ENCODE assay signal across 8 cellular contexts in the genomic region with DNA sequence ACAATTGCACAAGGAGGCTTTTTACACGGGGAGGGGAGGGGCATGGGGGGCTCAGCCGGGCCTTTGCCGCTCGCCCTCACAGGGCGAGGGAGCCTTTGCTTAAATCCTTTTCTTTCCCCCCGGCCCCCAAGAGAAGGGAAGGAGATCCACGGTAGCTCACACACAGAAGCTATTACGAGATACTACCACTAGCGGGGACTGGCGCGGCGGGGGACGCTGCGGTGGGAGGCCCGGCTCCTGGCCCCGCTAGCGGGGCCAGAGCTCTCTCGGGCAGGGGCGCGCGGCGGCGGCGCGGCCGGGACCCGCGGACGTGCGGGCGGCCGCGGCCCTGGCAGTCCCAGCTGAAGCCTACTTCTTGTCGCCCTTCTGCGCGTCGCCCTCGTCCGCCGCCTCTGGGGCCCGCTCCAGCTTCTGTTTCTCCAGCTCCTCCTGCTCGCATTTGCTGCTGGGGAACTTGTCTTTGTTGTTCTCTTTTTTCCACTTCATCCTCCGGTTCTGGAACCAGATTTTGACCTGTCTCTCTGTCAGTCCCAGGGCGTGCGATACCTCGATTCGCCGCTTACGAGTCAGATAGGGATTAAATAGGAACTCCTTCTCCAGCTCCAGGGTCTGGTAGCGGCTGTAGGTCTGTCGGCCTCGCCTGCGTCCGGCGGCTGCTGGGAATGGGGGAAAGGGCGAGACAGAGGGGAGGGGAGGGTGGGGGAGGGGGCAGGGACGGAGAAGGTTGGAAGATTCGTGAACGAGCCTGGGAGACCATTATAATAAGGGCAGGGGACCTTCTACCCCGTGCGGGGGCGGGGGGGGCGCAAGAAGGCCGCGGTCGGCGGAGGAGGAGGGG. TPM values are rescaled to one million over a fixed set of nuclear protein-coding genes. Genes with fewer than 3 reads are reported as not detected.
A peak's percentile ranks its signal among the peaks of the same experiment; 100 is the strongest.
DNase-seq lines count a peak whose midpoint lies in the region; ATAC-seq, FAIRE-seq and TF ChIP-seq lines count a peak whose summit lies in the region.

No MANE protein-coding gene starts in this region.

- H3K4me3 ChIP-seq in A673 (ENCODE audit: low read depth, low read length, poor library complexity, severe bottlenecking), result peak overlapping the region; percentile 87
- H3K4me3 ChIP-seq in Panc1 (ENCODE audit: low read depth in 2 of 2, low read length in 2 of 2), result peak overlapping the region; percentile 68 to 71
- H3K4me3 ChIP-seq in astrocyte of the cerebellum (ENCODE audit: low read depth, low read length), result no peak overlapping the region
- peak overlapping the region in 1 of 3 donors; percentile 39 for H3K4me3 ChIP-seq in liver (ENCODE audit: low read depth in 1 of 3, low read length in 3 of 3)
- H3K4me3 ChIP-seq in testis, result peak overlapping the region; percentile 18 to 64

- TF ChIP-seq CTCF in A673 (conservative IDR thresholded peaks at IDR 0.05; ENCODE audit: low read depth, low read length), result peak; percentile 34; the same call in 1 of the 2 replicates
- TF ChIP-seq CTCF in Panc1 (IDR thresholded peaks at IDR 0.05), result no peak
- TF ChIP-seq CTCF in astrocyte of the cerebellum (IDR thresholded peaks at IDR 0.05; ENCODE audit: low read depth, low read length, missing control alignments), result peak; percentile 28
- TF ChIP-seq CTCF in liver (IDR thresholded peaks at IDR 0.05; ENCODE audit: low read depth, low read length, missing input control), result peak; percentile 6
- peak in 1 of 3 experiments; percentile 12 for TF ChIP-seq CTCF in testis (IDR thresholded peaks at IDR 0.05)

- peaks cover 30% of the 10 kb centered on the region for H3K4me1 ChIP-seq in A673 (ENCODE audit: insufficient read depth, low read length, poor library complexity, severe bottlenecking)
- H3K4me1 ChIP-seq in Panc1 (ENCODE audit: control insufficient read depth, insufficient read depth, low read length), result peaks cover 45% of the 10 kb centered on the region
- H3K4me1 ChIP-seq in liver (ENCODE audit: control insufficient read depth in 4 of 4, insufficient read depth in 4 of 4, low read length in 3 of 4), result peaks cover 0 to 26% (median 9%) of the 10 kb centered on the region in 4 donors
- peaks cover 10% of the 10 kb centered on the region for H3K4me1 ChIP-seq in testis

- BruUV-seq in A673 (replicated peaks; lab: Mats Ljungman, UMichigan) (no TSS peak), Panc1 (replicated peaks; lab: Mats Ljungman, UMichigan) (TSS peak; percentile 80)

- H3K36me3 ChIP-seq in A673 (ENCODE audit: insufficient read depth, low read length, poor library complexity, severe bottlenecking) (no peaks in the 10 kb centered on the region), Panc1 (ENCODE audit: control insufficient read depth, insufficient read depth, low read length) (no peaks in the 10 kb centered on the region; the same call in 1 of the 2 replicates), liver (ENCODE audit: control insufficient read depth in 4 of 4, insufficient read depth in 3 of 4, low read depth in 1 of 4, low read length in 3 of 4) (no peaks in the 10 kb centered on the region), testis (ENCODE audit: low read depth, missing control alignments) (no peaks in the 10 kb centered on the region)

- in situ Hi-C loops in Panc1 (cut with HindIII; ENCODE audit: low pct_unique_long_range_greater_than_20kb, low sequenced_read_pairs), result no loop called here
- in situ Hi-C loops in astrocyte of the cerebellum (cut with HindIII; ENCODE audit: low sequenced_read_pairs), result no loop called here

- CTCF ChIA-PET in A673 (lab: Charles Lee) (interaction anchor here (0.6 to 1.4 kb wide), 6 partner anchors 11 to 1477 kb away, joined by 3 to 5 read pairs (median 4); a partner anchor contains a TSS), Panc1 (lab: Charles Lee) (interaction anchor here (0.6 to 1.3 kb wide), 3 partner anchors 19 to 261 kb away, joined by 3 to 5 read pairs (median 4); a partner anchor contains a TSS)

- H3K27ac ChIP-seq in A673 (ENCODE audit: low read depth, low read length, poor library complexity, severe bottlenecking) (peak overlapping the region; percentile 96), Panc1 (ENCODE audit: low read length) (peak overlapping the region; percentile 99), liver (ENCODE audit: low read depth in 1 of 2, low read length in 2 of 2) (no peak overlapping the region), testis (no peak overlapping the region)

- H3K9me3 ChIP-seq in A673 (ENCODE audit: low read depth, low read length, poor library complexity, severe bottlenecking), result no peaks in the 10 kb centered on the region
- no peaks in the 10 kb centered on the region for H3K9me3 ChIP-seq in Panc1 (ENCODE audit: control insufficient read depth, insufficient read depth, low read depth, low read length)
- no peaks in the 10 kb centered on the region for H3K9me3 ChIP-seq in liver (ENCODE audit: control insufficient read depth in 4 of 4, low read length in 3 of 4)
- no peaks in the 10 kb centered on the region for H3K9me3 ChIP-seq in testis

- H3K27me3 ChIP-seq in A673 (replicated peaks; ENCODE audit: insufficient read depth, low read depth, low read length, poor library complexity) (no peaks in the 10 kb centered on the region), Panc1 (ENCODE audit: control insufficient read depth, insufficient read depth, low read length) (no peaks in the 10 kb centered on the region), liver (ENCODE audit: control insufficient read depth in 4 of 4, insufficient read depth in 4 of 4, low read length in 3 of 4) (peaks cover 11 to 30% (median 23%) of the 10 kb centered on the region in 4 donors), testis (peaks cover 7% of the 10 kb centered on the region)

- WGBS in liver, result 4% methylated on average over 67 of the region's 67 CpGs
- WGBS in testis, 2 donors, result 2% methylated on average over 51 to 67 of the region's 67 CpGs

- DNase-seq in A673 (ENCODE audit: low spot score), result peak; percentile 87
- DNase-seq in GM12891 (ENCODE audit: insufficient read length, low spot score), result no peak
- no peak for DNase-seq in Panc1 (ENCODE audit: low read depth, low spot score)
- no peak for DNase-seq in astrocyte of the cerebellum (ENCODE audit: low read depth)
- no peak for DNase-seq in testis
- no peak for DNase-seq in NCI-H1092 (lab: John Stamatoyannopoulos, UW)
- no peak for DNase-seq in anterior cingulate cortex (lab: John Stamatoyannopoulos, UW)

- peak; percentile 3 for ATAC-seq in Panc1

- TF ChIP-seq POLR2A in GM12891 (IDR thresholded peaks at IDR 0.05; ENCODE audit: low read depth, low read length), result no peak
- TF ChIP-seq POLR2A in testis (IDR thresholded peaks at IDR 0.05), result no peak

- no peak overlapping the region for H3K9ac ChIP-seq in liver (ENCODE audit: low read depth in 1 of 2, low read length in 2 of 2)

- POLR2A ChIA-PET in A673 (lab: Charles Lee; ENCODE audit: low non-redundant PET) (interaction anchor here (0.6 to 0.7 kb wide), 2 partner anchors 14 to 279 kb away, joined by 3 to 5 read pairs; no protein-coding TSS in a partner anchor), Panc1 (lab: Charles Lee) (interaction anchor here (0.6 to 1.1 kb wide), 5 partner anchors 12 to 66 kb away, joined by 3 to 4 read pairs (median 4); no protein-coding TSS in a partner anchor)

- peak; percentile 23 for FAIRE-seq in GM12891 (lab: Jason Lieb, UNC)

- intact Hi-C loops in A673 (cut with micrococcal nuclease; ENCODE audit: unreplicated experiment) (no loop called here), Panc1 (cut with micrococcal nuclease; ENCODE audit: unreplicated experiment) (loop anchor here (10.0 kb wide), 1 partner anchor 588 kb away; no protein-coding TSS in a partner anchor), testis (cut with DNase I; ENCODE audit: low total_unique reads) (no loop called here)

- no peak for TF ChIP-seq RAD21 in liver (IDR thresholded peaks at IDR 0.05)

TF ChIP-seq in GM12891, 5 proteins besides CTCF, POLR2A, EP300 and RAD21 (continues in another document):
- TF ChIP-seq PAX5 (IDR thresholded peaks at IDR 0.05; ENCODE audit: insufficient read depth, low read length, severe bottlenecking) (no peak), SPI1 (IDR thresholded peaks at IDR 0.05; ENCODE audit: low read depth, low read length) (no peak), TAF1 (IDR thresholded peaks at IDR 0.05; ENCODE audit: low read depth, low read length) (no peak)

TF ChIP-seq in liver, 16 proteins besides CTCF, POLR2A, EP300 and RAD21 (continues in another document):
- no peak for TF ChIP-seq JUND (IDR thresholded peaks at IDR 0.05)

RNA-seq across cellular contexts. Expression of a gene that starts 2.0 kb away (rescaled TPM):
- 13.1 and 16.3 TPM in 2 replicates for total RNA-seq in A673 (2021)
- not detected for polyA plus RNA-seq in GM12891 (2012; ENCODE audit: low read depth, missing spikeins)
- 45.9 TPM for total RNA-seq in Panc1 (2021; ENCODE audit: unreplicated experiment)
- polyA plus RNA-seq in Panc1 (2012; ENCODE audit: insufficient read length), result 47.8 TPM
- total RNA-seq in liver, result not detected
- not detected for polyA plus RNA-seq in liver
- 1 to 10 TPM; 2.0 to 2.7 TPM for total RNA-seq in testis
- 1.2 TPM for polyA plus RNA-seq in testis (ENCODE audit: insufficient read depth, low read depth, low replicate concordance)

RNA-seq across cellular contexts. Expression of a gene that starts 2.3 kb away (rescaled TPM):
- total RNA-seq in A673 (2021), result 32.2 and 37.9 TPM in 2 replicates
- polyA plus RNA-seq in GM12891 (2012; ENCODE audit: low read depth, missing spikeins), result 2.3 TPM
- total RNA-seq in Panc1 (2021; ENCODE audit: unreplicated experiment), result 44.0 TPM
- polyA plus RNA-seq in Panc1 (2012; ENCODE audit: insufficient read length), result 36.5 TPM
- under 1 TPM; 0.08 to 0.28 TPM for total RNA-seq in liver
- under 1 TPM; 0.26 to 0.31 TPM for polyA plus RNA-seq in liver
- total RNA-seq in testis, result 1 to 10 TPM; 2.8 to 3.2 TPM
- polyA plus RNA-seq in testis (ENCODE audit: insufficient read depth, low read depth, low replicate concordance), result 4.4 TPM

RNA-seq across cellular contexts. Expression of a gene that starts 8.3 kb away (rescaled TPM):
- total RNA-seq in A673 (2021), result 19.8 and 27.6 TPM in 2 replicates
- polyA plus RNA-seq in GM12891 (2012; ENCODE audit: low read depth, missing spikeins), result 0.12 TPM
- total RNA-seq in Panc1 (2021; ENCODE audit: unreplicated experiment), result 196 TPM
- polyA plus RNA-seq in Panc1 (2012; ENCODE audit: insufficient read length), result 167 TPM
- total RNA-seq in liver, result under 1 TPM; 0.17 to 0.33 TPM
- 1 to 10 TPM in 1 of 2 donors, under 1 TPM in 1; 0.58 to 1.1 TPM for polyA plus RNA-seq in liver
- total RNA-seq in testis, result 1 to 10 TPM; 2.0 to 4.3 TPM
- 3.0 TPM for polyA plus RNA-seq in testis (ENCODE audit: insufficient read depth, low read depth, low replicate concordance)

RNA-seq across cellular contexts. Expression of a gene that starts 13.1 kb away (rescaled TPM):
- total RNA-seq in A673 (2021) (8.2 and 14.6 TPM in 2 replicates), Panc1 (2021; ENCODE audit: unreplicated experiment) (65.9 TPM), liver (not detected), testis (under 1 TPM; 0.31 to 0.94 TPM)
- 0.14 TPM for polyA plus RNA-seq in GM12891 (2012; ENCODE audit: low read depth, missing spikeins)
- polyA plus RNA-seq in Panc1 (2012; ENCODE audit: insufficient read length), result 83.0 TPM
- polyA plus RNA-seq in liver (not detected), testis (ENCODE audit: insufficient read depth, low read depth, low replicate concordance) (0.76 TPM)

RNA-seq across cellular contexts. Expression of a gene that starts 19.5 kb away (rescaled TPM):
- 5.9 and 6.4 TPM in 2 replicates for total RNA-seq in A673 (2021)
- not detected for polyA plus RNA-seq in GM12891 (2012; ENCODE audit: low read depth, missing spikeins)
- total RNA-seq in Panc1 (2021; ENCODE audit: unreplicated experiment), result 67.2 TPM
- 64.4 TPM for polyA plus RNA-seq in Panc1 (2012; ENCODE audit: insufficient read length)
- total RNA-seq in liver, result under 1 TPM in 1 of 2 donors, not detected in 1; 0.08 TPM
- under 1 TPM; 0.36 to 0.38 TPM for polyA plus RNA-seq in liver
- total RNA-seq in testis, result under 1 TPM; 0.50 to 0.71 TPM
- 1.7 TPM for polyA plus RNA-seq in testis (ENCODE audit: insufficient read depth, low read depth, low replicate concordance)

Comparison
In these comparisons a context has a peak if more than half of its experiments do, and no peak if none do; other contexts are left out.
1. H3K27ac ChIP-seq: peak in A673 (single experiment) and Panc1 (single experiment); none in liver (0 of 2) and testis (0 of 2).